ENCODE assay signal across 17 cellular contexts in genomic region chr11:96094156-96094555, GRCh38.
"Had no signal": no experiment of that assay in that cellular context is flagged by ENCODE, and none has a peak within 500 bp of the region (broad histone marks: within the 10 kb centered on the region; RNA-seq: fewer than 3 reads in every experiment).

No MANE protein-coding gene starts in this region.

- H3K36me3 ChIP-seq: cardiac muscle cell, ovary had no signal

- FAIRE-seq: TTC549 had no signal

- H3K4me3 ChIP-seq: cardiac muscle cell, esophagus squamous epithelium, heart right ventricle, mucosa of descending colon, ovary, psoas muscle, thoracic aorta had no signal

- H3K9me3 Mint-ChIP-seq: activated naive CD4-positive, alpha-beta T cell treated with anti-CD3 and anti-CD28 coated beads for 36 hours; effector memory CD8-positive, alpha-beta T cell; memory B cell; naive B cell; stimulated activated effector memory CD8-positive, alpha-beta T cell treated with anti-CD3 and anti-CD28 coated beads, Interleukin-12 subunit alpha, Interleukin-12 subunit beta, amount 100 ng/mL, for 72 hours had no signal

- ATAC-seq: effector memory CD8-positive, alpha-beta T cell; heart right ventricle; left ventricle myocardium superior; mucosa of descending colon; psoas muscle; sciatic nerve; stimulated activated effector memory CD8-positive, alpha-beta T cell treated with anti-CD3 and anti-CD28 coated beads, Interleukin-12 subunit alpha, Interleukin-12 subunit beta, amount 100 ng/mL, for 72 hours had no signal

- H3K9me3 ChIP-seq: esophagus squamous epithelium, heart right ventricle, mucosa of descending colon, ovary, psoas muscle, thoracic aorta had no signal

- H3K27me3 ChIP-seq: cardiac muscle cell, esophagus squamous epithelium, heart right ventricle, ovary had no signal

- H3K27ac Mint-ChIP-seq: activated naive CD4-positive, alpha-beta T cell treated with anti-CD3 and anti-CD28 coated beads for 36 hours; stimulated activated effector memory CD8-positive, alpha-beta T cell treated with anti-CD3 and anti-CD28 coated beads, Interleukin-12 subunit alpha, Interleukin-12 subunit beta, amount 100 ng/mL, for 72 hours had no signal

- H3K27ac ChIP-seq: cardiac muscle cell, esophagus squamous epithelium, heart right ventricle, ovary, psoas muscle, thoracic aorta had no signal

- H3K27me3 Mint-ChIP-seq: effector memory CD8-positive, alpha-beta T cell; memory B cell; naive B cell had no signal

- H3K4me3 Mint-ChIP-seq: activated naive CD4-positive, alpha-beta T cell treated with anti-CD3 and anti-CD28 coated beads for 36 hours; effector memory CD8-positive, alpha-beta T cell; memory B cell; naive B cell; stimulated activated effector memory CD8-positive, alpha-beta T cell treated with anti-CD3 and anti-CD28 coated beads, Interleukin-12 subunit alpha, Interleukin-12 subunit beta, amount 100 ng/mL, for 72 hours had no signal

- DNase-seq: activated CD4-positive, alpha-beta T cell treated with anti-CD3 and anti-CD28 coated beads, Interleukin-2, amount 50 U/mL, for 48 hours; activated naive CD4-positive, alpha-beta T cell treated with anti-CD3 and anti-CD28 coated beads for 36 hours; effector memory CD8-positive, alpha-beta T cell; esophagus squamous epithelium; heart right ventricle; left ventricle myocardium superior; mucosa of descending colon; naive B cell; ovary; psoas muscle; stimulated activated CD4-positive, alpha-beta T cell treated with anti-CD3 and anti-CD28 coated beads, Interleukin-4, amount 100 ng/mL, for 24 hours had no signal

- H3K4me1 ChIP-seq: psoas muscle had no signal
